Comparison of ENCODE assay signal across 14 cellular contexts in genomic region chr11:43922974-43923326, GRCh38. TPM values are rescaled to one million over a fixed set of nuclear protein-coding genes. Genes with fewer than 3 reads are reported as not detected.
A peak's percentile ranks its signal among the peaks of the same experiment; 100 is the strongest.
DNase-seq lines count a peak whose midpoint lies in the region; ATAC-seq and TF ChIP-seq lines count a peak whose summit lies in the region.
"Had no signal": no experiment of that assay in that cellular context is flagged by ENCODE, and none has a peak within 500 bp of the region (broad histone marks: within the 10 kb centered on the region; RNA-seq: fewer than 3 reads in every experiment).

No MANE protein-coding gene starts in this region.

- H3K9me3 ChIP-seq in SJSA1 (replicated peaks) (no peaks in the 10 kb centered on the region), thoracic aorta (no peaks in the 10 kb centered on the region), body of pancreas (no peaks in the 10 kb centered on the region)
- H3K9me3 ChIP-seq: BLaER1 had no signal

- no peak overlapping the region for H3K4me3 ChIP-seq in SJSA1
- H3K4me3 ChIP-seq in thoracic aorta = peak overlapping the region; percentile 16
- H3K4me3 ChIP-seq in body of pancreas = no peak overlapping the region
- H3K4me3 ChIP-seq: BLaER1 had no signal

- peaks cover 76% of the 10 kb centered on the region for H3K4me1 Mint-ChIP-seq in nephron

- H3K27ac Mint-ChIP-seq in nephron = peak overlapping the region; percentile 93 to 99 (median 96)

- 65 to 74% methylated on average over 5 to 6 of the region's 6 CpGs for WGBS in body of pancreas, 2 donors

- H3K27me3 Mint-ChIP-seq in nephron (ENCODE audit: low read depth) = no peaks in the 10 kb centered on the region

- TF ChIP-seq CTCF in nephron (IDR thresholded peaks at IDR 0.05; ENCODE audit: unreplicated experiment in 3 of 3) (no peak), thoracic aorta (IDR thresholded peaks at IDR 0.05) (peak; percentile 12), body of pancreas (IDR thresholded peaks at IDR 0.05) (no peak)

- ATAC-seq in thoracic aorta (ENCODE audit: insufficient number of reproducible peaks, low FRiP score, low read depth) = no peak
- no peak for ATAC-seq in body of pancreas
- ATAC-seq in HG02938 (IDR thresholded peaks at IDR 0.05; ENCODE audit: unreplicated experiment) = no peak
- ATAC-seq: activated CD4-positive, CD25-positive, alpha-beta regulatory T cell treated with anti-CD3 and anti-CD28 coated beads, Interleukin-2, amount 50 U/mL, for 24 hours had no signal

- TF ChIP-seq POLR2A in body of pancreas (IDR thresholded peaks at IDR 0.05) = no peak

- H3K4me3 Mint-ChIP-seq in nephron = peak overlapping the region in 1 of 3 experiments; percentile 30

- H3K36me3 Mint-ChIP-seq in nephron (ENCODE audit: low read depth) = peaks cover 23% of the 10 kb centered on the region

- H3K36me3 ChIP-seq in SJSA1 = peaks cover 24% of the 10 kb centered on the region
- peaks cover 6% of the 10 kb centered on the region for H3K36me3 ChIP-seq in thoracic aorta
- peaks cover 4 to 10% of the 10 kb centered on the region in 2 donors for H3K36me3 ChIP-seq in body of pancreas (replicated peaks in 1 of 2; ENCODE audit: insufficient read depth in 1 of 2, low read depth in 2 of 2)

- no peaks in the 10 kb centered on the region for H3K27me3 ChIP-seq in SJSA1 (replicated peaks)
- no peaks in the 10 kb centered on the region for H3K27me3 ChIP-seq in thoracic aorta (replicated peaks; ENCODE audit: insufficient read depth)
- no peaks in the 10 kb centered on the region for H3K27me3 ChIP-seq in body of pancreas
- H3K27me3 ChIP-seq: BLaER1 had no signal

- intact Hi-C loops in body of pancreas (cut with DNase I) = no loop called here

- H3K27ac ChIP-seq in SJSA1 = peak overlapping the region; percentile 90
- H3K27ac ChIP-seq in epithelial cell of prostate = peak overlapping the region; percentile 29
- peak overlapping the region; percentile 92 to 94 for H3K27ac ChIP-seq in thoracic aorta
- H3K27ac ChIP-seq in body of pancreas = peak overlapping the region in 1 of 4 donors; percentile 14
- H3K27ac ChIP-seq: BLaER1 had no signal

- H3K9me3 Mint-ChIP-seq in nephron = no peaks in the 10 kb centered on the region

- DNase-seq in SJSA1 (ENCODE audit: low read depth in 1 of 2, low spot score in 2 of 2) (peak in 1 of 2 experiments; percentile 58), epithelial cell of prostate (ENCODE audit: low read depth, low spot score) (no peak), thoracic aorta (ENCODE audit: low spot score) (no peak), body of pancreas (no peak), T-helper 9 cell (no peak), hippocampal formation (lab: John Stamatoyannopoulos, UW) (no peak)
- DNase-seq: activated T-cell treated with anti-CD3 and anti-CD28 coated beads, Interleukin-2, amount 50 U/mL, for 1 hour; MV-4-11; NCI-H2171; SW 1271 had no signal

- peaks cover 86% of the 10 kb centered on the region for H3K4me1 ChIP-seq in SJSA1 (replicated peaks)
- H3K4me1 ChIP-seq in thoracic aorta (ENCODE audit: control insufficient read depth in 1 of 2, low read depth in 2 of 2) = peaks cover 59 to 83% of the 10 kb centered on the region in 2 donors
- H3K4me1 ChIP-seq in body of pancreas = no peaks in the 10 kb centered on the region

RNA-seq across cellular contexts. Expression of gene C11orf96, which starts 19.5 kb away (rescaled TPM):
- total RNA-seq in SJSA1 (2014; rRNA removed; shearing (Covaris generic)) = 345 and 479 TPM in 2 replicates
- total RNA-seq in thoracic aorta (1,000 to 10,000 TPM; 1,114 to 1,404 TPM), body of pancreas (100 to 1,000 TPM in 1 of 2 donors, 10 to 100 TPM in 1; 64.9 to 184 TPM)

RNA-seq across cellular contexts. Expression of gene ALKBH3, which starts 42.3 kb away (rescaled TPM):
- total RNA-seq in SJSA1 (2014; rRNA removed; shearing (Covaris generic)) = 78.0 and 127 TPM in 2 replicates
- total RNA-seq in thoracic aorta (10 to 100 TPM; 28.1 to 65.5 TPM), body of pancreas (10 to 100 TPM; 29.3 to 30.0 TPM)
